ENCODE assay signal across 9 cellular contexts in the genomic region with DNA sequence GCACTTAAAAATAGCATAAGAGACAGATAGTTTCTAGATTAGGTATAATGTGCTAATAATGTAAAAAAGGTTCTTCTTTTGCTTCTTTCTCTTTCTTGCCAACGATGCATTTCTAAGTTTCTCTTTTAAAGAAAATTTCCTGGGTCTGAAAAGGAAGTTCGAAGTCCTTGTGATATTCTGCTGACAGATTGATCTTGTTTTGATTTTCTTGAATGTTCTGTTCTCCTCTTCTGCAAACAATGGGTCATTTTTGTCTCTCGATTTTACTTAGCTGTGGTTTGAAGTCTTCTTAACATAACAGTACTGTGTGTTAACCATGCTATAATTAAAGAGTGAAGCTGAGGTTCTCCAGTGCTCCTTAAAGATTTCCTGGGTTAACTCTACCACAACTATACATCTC.
DNase-seq lines count a peak whose midpoint lies in the region; ATAC-seq and TF ChIP-seq lines count a peak whose summit lies in the region.
"Had no signal": no experiment of that assay in that cellular context is flagged by ENCODE, and none has a peak within 500 bp of the region (broad histone marks: within the 10 kb centered on the region; RNA-seq: fewer than 3 reads in every experiment).

No MANE protein-coding gene starts in this region.

- H3K36me3 Mint-ChIP-seq in activated CD8-positive, alpha-beta memory T cell treated with anti-CD3 and anti-CD28 coated beads, Interleukin-2, amount 10 ng/mL, durations not matched to agents 7 days and 5 days, result peaks cover 16% of the 10 kb centered on the region
- peaks cover 24% of the 10 kb centered on the region for H3K36me3 Mint-ChIP-seq in activated B cell treated with CpG ODN at 0.5 μM for 24 hours (ENCODE audit: low read depth)

- peak overlapping the region; percentile 36 for H3K27ac ChIP-seq in temporal lobe (ENCODE audit: low read depth, low read length)
- H3K27ac ChIP-seq: HL-60 had no signal

- intact Hi-C loops in activated B cell treated with CpG ODN at 0.5 μM for 24 hours (cut with micrococcal nuclease), result loop anchor here (2.0 kb wide), 2 partner anchors 17 to 47 kb away; no protein-coding TSS in a partner anchor

- no peak for TF ChIP-seq CTCF in activated B cell treated with CpG ODN at 0.5 μM for 24 hours (IDR thresholded peaks at IDR 0.05)

- peak overlapping the region; percentile 84 for H3K27ac Mint-ChIP-seq in activated CD8-positive, alpha-beta memory T cell treated with anti-CD3 and anti-CD28 coated beads, Interleukin-2, amount 10 ng/mL, durations not matched to agents 7 days and 5 days
- peak overlapping the region; percentile 82 for H3K27ac Mint-ChIP-seq in activated B cell treated with CpG ODN at 0.5 μM for 24 hours

- no peak for DNase-seq in activated CD8-positive, alpha-beta memory T cell treated with anti-CD3 and anti-CD28 coated beads, Interleukin-2, amount 10 ng/mL, durations not matched to agents 7 days and 5 days
- no peak for DNase-seq in activated CD8-positive, alpha-beta memory T cell treated with anti-CD3 and anti-CD28 coated beads, Interleukin-2, amount 50 U/mL, for 48 hours
- no peak for DNase-seq in activated B cell treated with CpG ODN at 0.5 μM for 24 hours
- DNase-seq in inferior parietal cortex (ENCODE audit: extremely low spot score), result no peak
- no peak for DNase-seq in DMS79 (lab: John Stamatoyannopoulos, UW)
- DNase-seq in left lobe of liver (ENCODE audit: low spot score), result no peak

- H3K4me1 Mint-ChIP-seq in activated CD8-positive, alpha-beta memory T cell treated with anti-CD3 and anti-CD28 coated beads, Interleukin-2, amount 10 ng/mL, durations not matched to agents 7 days and 5 days, result peaks cover 25% of the 10 kb centered on the region
- H3K4me1 Mint-ChIP-seq in activated B cell treated with CpG ODN at 0.5 μM for 24 hours, result peaks cover 32% of the 10 kb centered on the region

- POLR2A ChIA-PET in activated B cell treated with CpG ODN at 0.5 μM for 24 hours (lab: Charles Lee), result interaction anchor here (1.8 kb wide), 1 partner anchor 38 kb away, joined by 6 read pairs; no protein-coding TSS in a partner anchor

- ATAC-seq in activated CD8-positive, alpha-beta memory T cell treated with anti-CD3 and anti-CD28 coated beads, Interleukin-2, amount 10 ng/mL, durations not matched to agents 7 days and 5 days, result peak; percentile 67
- ATAC-seq in HG02938 (IDR thresholded peaks at IDR 0.05; ENCODE audit: unreplicated experiment) (peak; percentile 55), activated B cell treated with CpG ODN at 0.5 μM for 24 hours (ENCODE audit: low read depth) (no peak), left lobe of liver (no peak)

- peak overlapping the region; percentile 46 for H3K4me3 Mint-ChIP-seq in activated CD8-positive, alpha-beta memory T cell treated with anti-CD3 and anti-CD28 coated beads, Interleukin-2, amount 10 ng/mL, durations not matched to agents 7 days and 5 days
- H3K4me3 Mint-ChIP-seq in activated B cell treated with CpG ODN at 0.5 μM for 24 hours, result peak overlapping the region; percentile 37

- no peaks in the 10 kb centered on the region for H3K9me3 Mint-ChIP-seq in activated CD8-positive, alpha-beta memory T cell treated with anti-CD3 and anti-CD28 coated beads, Interleukin-2, amount 10 ng/mL, durations not matched to agents 7 days and 5 days (ENCODE audit: low read depth)
- H3K9me3 Mint-ChIP-seq in activated B cell treated with CpG ODN at 0.5 μM for 24 hours, result peaks cover 14% of the 10 kb centered on the region

- CTCF ChIA-PET in activated CD8-positive, alpha-beta memory T cell treated with anti-CD3 and anti-CD28 coated beads, Interleukin-2, amount 10 ng/mL, durations not matched to agents 7 days and 5 days (lab: Charles Lee), result interaction anchor here (1.8 kb wide), 1 partner anchor 53 kb away, joined by 7 read pairs; no protein-coding TSS in a partner anchor
- CTCF ChIA-PET in activated B cell treated with CpG ODN at 0.5 μM for 24 hours (lab: Charles Lee), result no interaction called here

- no peaks in the 10 kb centered on the region for H3K27me3 Mint-ChIP-seq in activated CD8-positive, alpha-beta memory T cell treated with anti-CD3 and anti-CD28 coated beads, Interleukin-2, amount 10 ng/mL, durations not matched to agents 7 days and 5 days
- no peaks in the 10 kb centered on the region for H3K27me3 Mint-ChIP-seq in activated B cell treated with CpG ODN at 0.5 μM for 24 hours

Comparison
In these comparisons a context has a peak if more than half of its experiments do, and no peak if none do; other contexts are left out.
1. ATAC-seq: peak in activated CD8-positive, alpha-beta memory T cell treated with anti-CD3 and anti-CD28 coated beads, Interleukin-2, amount 10 ng/mL, durations not matched to agents 7 days and 5 days (single experiment) and HG02938 (single experiment); none in activated B cell treated with CpG ODN at 0.5 μM for 24 hours (single experiment) and left lobe of liver (single experiment).